In genomic region chr3:46186856-46187700, GRCh38 we compare ENCODE assay signal across 12 cellular contexts. TPM values are rescaled to one million over a fixed set of nuclear protein-coding genes. Genes with fewer than 3 reads are reported as not detected.
DNase-seq lines count a peak whose midpoint lies in the region; ATAC-seq and TF ChIP-seq lines count a peak whose summit lies in the region.
"Had no signal": no experiment of that assay in that cellular context is flagged by ENCODE, and none has a peak within 500 bp of the region (broad histone marks: within the 10 kb centered on the region; RNA-seq: fewer than 3 reads in every experiment).

No MANE protein-coding gene starts in this region.

- peak overlapping the region; percentile 68 for H3K27ac Mint-ChIP-seq in activated B cell treated with CpG ODN at 0.5 μM for 24 hours

- H3K27me3 ChIP-seq in testis = no peaks in the 10 kb centered on the region

- TF ChIP-seq CTCF in activated B cell treated with CpG ODN at 0.5 μM for 24 hours (IDR thresholded peaks at IDR 0.05) (no peak), testis (IDR thresholded peaks at IDR 0.05) (no peak)

- DNase-seq in CD1c-positive myeloid dendritic cell (ENCODE audit: extremely low spot score) (peak; percentile 67), activated B cell treated with CpG ODN at 0.5 μM for 24 hours (no peak), DMS53 treated with DMSO at 0.1 percent for 48 hours (lab: John Stamatoyannopoulos, UW; ENCODE audit: unreplicated experiment) (no peak), testis (no peak), D341Med (ENCODE audit: low spot score) (no peak), caudate nucleus (lab: John Stamatoyannopoulos, UW) (no peak)
- DNase-seq: COR-L47 had no signal

- 64 to 68% methylated on average over 5 of the region's 5 CpGs for WGBS in testis, 2 donors

- no peaks in the 10 kb centered on the region for H3K36me3 Mint-ChIP-seq in activated B cell treated with CpG ODN at 0.5 μM for 24 hours (ENCODE audit: low read depth)

- POLR2A ChIA-PET in activated B cell treated with CpG ODN at 0.5 μM for 24 hours (lab: Charles Lee) = interaction anchor here (0.7 to 1.3 kb wide), 7 partner anchors 90 to 1849 kb away, joined by 3 to 7 read pairs (median 4); no protein-coding TSS in a partner anchor

- no peaks in the 10 kb centered on the region for H3K36me3 ChIP-seq in testis (ENCODE audit: low read depth, missing control alignments)

- peaks cover 61% of the 10 kb centered on the region for H3K4me1 Mint-ChIP-seq in activated B cell treated with CpG ODN at 0.5 μM for 24 hours

- H3K4me3 ChIP-seq in testis = no peak overlapping the region

- CTCF ChIA-PET in activated B cell treated with CpG ODN at 0.5 μM for 24 hours (lab: Charles Lee) = interaction anchor here (0.6 to 3.4 kb wide), 9 partner anchors 21 to 248 kb away, joined by 3 to 11 read pairs (median 3); partner anchors contain the start of gene CCR1

- no peaks in the 10 kb centered on the region for H3K9me3 ChIP-seq in testis

- H3K4me3 Mint-ChIP-seq in activated B cell treated with CpG ODN at 0.5 μM for 24 hours = peak overlapping the region; percentile 52

- no peaks in the 10 kb centered on the region for H3K9me3 Mint-ChIP-seq in activated B cell treated with CpG ODN at 0.5 μM for 24 hours

- intact Hi-C loops in activated B cell treated with CpG ODN at 0.5 μM for 24 hours (cut with micrococcal nuclease) = loop anchor here (1.0 to 5.0 kb wide), 5 partner anchors 21 to 352 kb away; partner anchors contain the start of gene CCR1
- intact Hi-C loops in testis (cut with DNase I; ENCODE audit: low total_unique reads) = no loop called here

- no peaks in the 10 kb centered on the region for H3K27me3 Mint-ChIP-seq in activated B cell treated with CpG ODN at 0.5 μM for 24 hours

- H3K4me1 ChIP-seq in testis = no peaks in the 10 kb centered on the region

- H3K27ac ChIP-seq in testis (no peak overlapping the region), caudate nucleus (ENCODE audit: low read depth, low read length) (no peak overlapping the region)

- ATAC-seq in GM19397 (IDR thresholded peaks at IDR 0.05; ENCODE audit: unreplicated experiment) (peak; percentile 72), HG03196 (IDR thresholded peaks at IDR 0.05; ENCODE audit: unreplicated experiment) (peak; percentile 79), activated B cell treated with CpG ODN at 0.5 μM for 24 hours (ENCODE audit: low read depth) (peak; percentile 90)

- no peak for TF ChIP-seq POLR2A in testis (IDR thresholded peaks at IDR 0.05)

RNA-seq across cellular contexts. Expression of gene CCR1, which starts 21.0 kb away (rescaled TPM):
- 0.73 and 0.82 TPM in 2 replicates for total RNA-seq in activated B cell treated with CpG ODN at 0.5 μM for 24 hours
- 1 to 10 TPM in 1 of 2 donors, under 1 TPM in 1; 0.16 to 1.8 TPM for total RNA-seq in testis
- 4.9 TPM for polyA plus RNA-seq in testis (ENCODE audit: insufficient read depth, low read depth, low replicate concordance)
- total RNA-seq: endothelial cell of umbilical vein, IMR-90 had no signal
- polyA plus RNA-seq: endothelial cell of umbilical vein, IMR-90 had no signal

RNA-seq across cellular contexts. Expression of gene CCR3, which starts 55.2 kb away (rescaled TPM):
- not detected in 2 replicates for total RNA-seq in activated B cell treated with CpG ODN at 0.5 μM for 24 hours
- not detected for total RNA-seq in testis
- polyA plus RNA-seq in testis (ENCODE audit: insufficient read depth, low read depth, low replicate concordance) = not detected
- total RNA-seq: endothelial cell of umbilical vein, IMR-90, temporal lobe had no signal
- polyA plus RNA-seq: endothelial cell of umbilical vein, IMR-90 had no signal
